Comparison of ENCODE assay signal across 8 cellular contexts in the genomic region with DNA sequence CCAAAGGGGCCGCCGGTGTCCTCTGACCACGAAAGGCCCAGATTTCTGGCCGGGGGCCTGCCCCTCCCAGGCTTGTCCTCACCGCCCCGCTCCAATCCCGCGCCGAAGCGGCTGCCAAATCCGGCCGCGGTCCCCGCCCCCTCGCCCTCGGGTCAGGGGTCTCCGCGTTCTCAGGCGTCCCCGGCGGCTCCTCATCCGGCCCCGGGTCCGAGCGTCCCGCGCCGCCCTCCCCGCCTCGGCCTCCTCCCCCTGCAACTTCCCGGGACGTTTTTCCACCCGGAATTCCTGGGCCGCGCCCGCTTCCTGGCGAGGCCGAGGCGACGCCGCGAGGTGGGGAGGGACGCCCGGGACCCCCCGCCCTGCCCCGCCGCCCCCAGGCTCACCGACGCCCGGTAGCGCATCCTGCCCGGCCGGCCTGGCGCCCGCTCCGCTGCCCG. TPM values are rescaled to one million over a fixed set of nuclear protein-coding genes. Genes with fewer than 3 reads are reported as not detected.
DNase-seq lines count a peak whose midpoint lies in the region; ATAC-seq and TF ChIP-seq lines count a peak whose summit lies in the region.

No MANE protein-coding gene starts in this region.

- CTCF ChIA-PET in activated CD4-positive, alpha-beta memory T cell treated with anti-CD3 and anti-CD28 coated beads for 36 hours (lab: Charles Lee), result no interaction called here

- peak overlapping the region; percentile 69 for H3K4me3 ChIP-seq in rectal smooth muscle tissue (ENCODE audit: low read length)

- no peaks in the 10 kb centered on the region for H3K9me3 Mint-ChIP-seq in activated CD4-positive, alpha-beta memory T cell treated with anti-CD3 and anti-CD28 coated beads for 36 hours

- H3K36me3 Mint-ChIP-seq in activated CD4-positive, alpha-beta memory T cell treated with anti-CD3 and anti-CD28 coated beads for 36 hours, result peaks cover 4% of the 10 kb centered on the region

- H3K4me1 ChIP-seq in rectal smooth muscle tissue (ENCODE audit: control insufficient read depth, insufficient read depth, low read length), result peaks cover 19% of the 10 kb centered on the region
- peaks cover 13% of the 10 kb centered on the region for H3K4me1 ChIP-seq in foreskin keratinocyte

- peak overlapping the region; percentile 79 for H3K27ac ChIP-seq in rectal smooth muscle tissue (ENCODE audit: low read depth, low read length)
- H3K27ac ChIP-seq in foreskin keratinocyte, result no peak overlapping the region

- peak; percentile 71 for DNase-seq in NCI-H82 (lab: John Stamatoyannopoulos, UW)
- DNase-seq in NCI-H82 treated with DMSO at 0.1 percent for 48 hours (lab: John Stamatoyannopoulos, UW; ENCODE audit: unreplicated experiment), result no peak
- DNase-seq in activated CD4-positive, alpha-beta memory T cell treated with anti-CD3 and anti-CD28 coated beads for 36 hours, result peak; percentile 50
- DNase-seq in glomerular visceral epithelial cell (ENCODE audit: extremely low spot score), result peak; percentile 56
- no peak for DNase-seq in foreskin keratinocyte
- DNase-seq in NOMO-1 treated with DMSO at 0.1 percent for 48 hours (lab: John Stamatoyannopoulos, UW; ENCODE audit: unreplicated experiment), result no peak

- peak overlapping the region; percentile 72 for H3K4me3 Mint-ChIP-seq in activated CD4-positive, alpha-beta memory T cell treated with anti-CD3 and anti-CD28 coated beads for 36 hours

- POLR2A ChIA-PET in activated CD4-positive, alpha-beta memory T cell treated with anti-CD3 and anti-CD28 coated beads for 36 hours (lab: Charles Lee), result interaction anchor here (0.7 to 1.1 kb wide), 2 partner anchors 22 kb away, joined by 3 to 7 read pairs; no protein-coding TSS in a partner anchor

- intact Hi-C loops in activated CD4-positive, alpha-beta memory T cell treated with anti-CD3 and anti-CD28 coated beads for 36 hours (cut with micrococcal nuclease), result loop anchor here (1.0 kb wide), 1 partner anchor 29 kb away; the partner anchor contains the start of gene CRK

- peak overlapping the region; percentile 13 for H3K9ac ChIP-seq in rectal smooth muscle tissue (ENCODE audit: low read length)

- H3K27me3 ChIP-seq in rectal smooth muscle tissue (ENCODE audit: control insufficient read depth, insufficient read depth, low read length) (no peaks in the 10 kb centered on the region), foreskin keratinocyte (no peaks in the 10 kb centered on the region)

- no peaks in the 10 kb centered on the region for H3K27me3 Mint-ChIP-seq in activated CD4-positive, alpha-beta memory T cell treated with anti-CD3 and anti-CD28 coated beads for 36 hours

- H3K4me1 Mint-ChIP-seq in activated CD4-positive, alpha-beta memory T cell treated with anti-CD3 and anti-CD28 coated beads for 36 hours (ENCODE audit: low read depth), result peaks cover 26% of the 10 kb centered on the region

- H3K36me3 ChIP-seq in rectal smooth muscle tissue (ENCODE audit: control insufficient read depth, insufficient read depth, low read length), result peaks cover 6% of the 10 kb centered on the region

- peak; percentile 23 for ATAC-seq in HG03520 (IDR thresholded peaks at IDR 0.05; ENCODE audit: unreplicated experiment)
- ATAC-seq in foreskin keratinocyte, result no peak

- no peak for TF ChIP-seq CTCF in foreskin keratinocyte (conservative IDR thresholded peaks at IDR 0.05)

- H3K27ac Mint-ChIP-seq in activated CD4-positive, alpha-beta memory T cell treated with anti-CD3 and anti-CD28 coated beads for 36 hours, result peak overlapping the region; percentile 64

RNA-seq across cellular contexts. Expression of gene MYO1C, which starts 7.2 kb away (rescaled TPM):
- total RNA-seq in activated CD4-positive, alpha-beta memory T cell treated with anti-CD3 and anti-CD28 coated beads for 36 hours, result 10 to 100 TPM; 42.8 to 46.7 TPM
- total RNA-seq in foreskin keratinocyte, result 148 and 162 TPM in 2 replicates
- polyA plus RNA-seq in foreskin keratinocyte, result 81.9 and 96.8 TPM in 2 replicates

RNA-seq across cellular contexts. Expression of gene CRK, which starts 29.3 kb away (rescaled TPM):
- 10 to 100 TPM; 14.1 to 17.8 TPM for total RNA-seq in activated CD4-positive, alpha-beta memory T cell treated with anti-CD3 and anti-CD28 coated beads for 36 hours
- 79.2 and 79.3 TPM in 2 replicates for total RNA-seq in foreskin keratinocyte
- polyA plus RNA-seq in foreskin keratinocyte, result 28.6 and 34.9 TPM in 2 replicates

RNA-seq across cellular contexts. Expression of gene INPP5K, which starts 31.1 kb away (rescaled TPM):
- total RNA-seq in activated CD4-positive, alpha-beta memory T cell treated with anti-CD3 and anti-CD28 coated beads for 36 hours, result 10 to 100 TPM; 21.2 to 24.0 TPM
- 15.5 and 17.4 TPM in 2 replicates for total RNA-seq in foreskin keratinocyte
- polyA plus RNA-seq in foreskin keratinocyte, result 15.0 and 16.6 TPM in 2 replicates

Comparison
In these comparisons a context has a peak if more than half of its experiments do, and no peak if none do; other contexts are left out.
1. DNase-seq: peak in NCI-H82 (single experiment), activated CD4-positive, alpha-beta memory T cell treated with anti-CD3 and anti-CD28 coated beads for 36 hours (single experiment) and glomerular visceral epithelial cell (single experiment); none in NCI-H82 treated with DMSO at 0.1 percent for 48 hours (single experiment), foreskin keratinocyte (0 of 2) and NOMO-1 treated with DMSO at 0.1 percent for 48 hours (single experiment).